21 cellular contexts compared by ENCODE assay signal in genomic region chr6:142138876-142139275, GRCh38. TPM values are rescaled to one million over a fixed set of nuclear protein-coding genes. Genes with fewer than 3 reads are reported as not detected.
DNase-seq lines count a peak whose midpoint lies in the region; ATAC-seq, FAIRE-seq and TF ChIP-seq lines count a peak whose summit lies in the region.
"Had no signal": no experiment of that assay in that cellular context is flagged by ENCODE, and none has a peak within 500 bp of the region (broad histone marks: within the 10 kb centered on the region; RNA-seq: fewer than 3 reads in every experiment).

No MANE protein-coding gene starts in this region.

- H3K79me1 ChIP-seq in IMR-90 (ENCODE audit: low read depth in 1 of 2, low read length in 2 of 2): no peaks in the 10 kb centered on the region

- H4K5ac ChIP-seq in IMR-90 (ENCODE audit: low read depth, low read length): no peak overlapping the region

- POLR2A ChIA-PET in HepG2 (lab: Yijun Ruan, JAX): no interaction called here
- POLR2A ChIA-PET in IMR-90 (lab: Charles Lee; ENCODE audit: unreplicated experiment): no interaction called here

- H3K27me3 ChIP-seq in HepG2 (ENCODE audit: control insufficient read depth in 1 of 2, insufficient read depth in 2 of 2, low read length in 2 of 2) (no peaks in the 10 kb centered on the region), right lobe of liver (no peaks in the 10 kb centered on the region), IMR-90 (ENCODE audit: control insufficient read depth, insufficient read depth, low read length) (no peaks in the 10 kb centered on the region)
- H3K27me3 ChIP-seq: BLaER1 had no signal

- H3K23ac ChIP-seq in IMR-90 (ENCODE audit: low read depth, low read length): no peak overlapping the region

- H3K27ac Mint-ChIP-seq in endothelial cell (ENCODE audit: unreplicated experiment): no peak overlapping the region
- no peak overlapping the region for H3K27ac Mint-ChIP-seq in type B pancreatic cell
- H3K27ac Mint-ChIP-seq: CD4-positive, alpha-beta memory T cell had no signal

- H3K27me3 Mint-ChIP-seq in endothelial cell (ENCODE audit: unreplicated experiment) (no peaks in the 10 kb centered on the region), type B pancreatic cell (peaks cover 3% of the 10 kb centered on the region)

- no peak for FAIRE-seq in HepG2 (lab: Jason Lieb, UNC)
- FAIRE-seq: GM12878 had no signal

- H4K20me1 ChIP-seq in HepG2 (ENCODE audit: insufficient read depth, low read length) (no peaks in the 10 kb centered on the region), IMR-90 (ENCODE audit: insufficient read depth, low read length) (no peaks in the 10 kb centered on the region)
- H4K20me1 ChIP-seq: BLaER1 had no signal

- no peak overlapping the region for H2BK5ac ChIP-seq in IMR-90 (ENCODE audit: low read depth, low read length, poor library complexity, severe bottlenecking)

- no peak overlapping the region for H3K56ac ChIP-seq in IMR-90 (ENCODE audit: extremely low read depth, insufficient read depth, low read length)

- H3K4me1 ChIP-seq in HepG2 (ENCODE audit: insufficient read depth, low read length): no peaks in the 10 kb centered on the region
- H3K4me1 ChIP-seq in right lobe of liver: no peaks in the 10 kb centered on the region
- no peaks in the 10 kb centered on the region for H3K4me1 ChIP-seq in IMR-90 (ENCODE audit: control insufficient read depth, insufficient read depth, low read length)
- H3K4me1 ChIP-seq: BLaER1 had no signal

- H3K9ac ChIP-seq in HepG2 (ENCODE audit: insufficient read depth, low read depth, low read length) (no peak overlapping the region), IMR-90 (ENCODE audit: low read depth, low read length) (no peak overlapping the region)
- H3K9ac ChIP-seq: BLaER1, KMS-11 had no signal

- H3K4me2 ChIP-seq in HepG2 (ENCODE audit: low read depth, low read length) (no peak overlapping the region), IMR-90 (ENCODE audit: low read depth, low read length) (no peak overlapping the region)
- H3K4me2 ChIP-seq: BLaER1, KMS-11 had no signal

- no peaks in the 10 kb centered on the region for H3K36me3 ChIP-seq in HepG2 (replicated peaks in 1 of 2; ENCODE audit: control insufficient read depth in 1 of 2, insufficient read depth in 2 of 2, low read length in 2 of 2)
- no peaks in the 10 kb centered on the region for H3K36me3 ChIP-seq in right lobe of liver
- no peaks in the 10 kb centered on the region for H3K36me3 ChIP-seq in IMR-90 (ENCODE audit: control insufficient read depth, insufficient read depth, low read length)
- H3K36me3 ChIP-seq: BLaER1 had no signal

- no peak overlapping the region for H3K4me3 Mint-ChIP-seq in endothelial cell (ENCODE audit: unreplicated experiment)
- H3K4me3 Mint-ChIP-seq in type B pancreatic cell: no peak overlapping the region
- H3K4me3 Mint-ChIP-seq: CD14-positive monocyte; CD4-positive, alpha-beta memory T cell had no signal

- intact Hi-C loops in HepG2 (cut with micrococcal nuclease; ENCODE audit: unreplicated experiment) (no loop called here), right lobe of liver (cut with DNase I) (no loop called here), IMR-90 (cut with micrococcal nuclease) (no loop called here)

- TF ChIP-seq RAD21 in HepG2 (CRISPR knock-in tag; IDR thresholded peaks at IDR 0.05): no peak
- TF ChIP-seq RAD21 in IMR-90 (IDR thresholded peaks at IDR 0.05; ENCODE audit: low read length): no peak

- H2AFZ ChIP-seq in HepG2 (ENCODE audit: low read length) (no peak overlapping the region), IMR-90 (replicated peaks; ENCODE audit: low read length, poor library complexity) (no peak overlapping the region)

- WGBS in HepG2 (ENCODE audit: low lambda C conversion rate): 19% methylated on average over 2 of the region's 2 CpGs
- WGBS in right lobe of liver (ENCODE audit: insufficient coverage, low coverage, low lambda C conversion rate, missing lambda C conversion rate): 50% methylated on average over 2 of the region's 2 CpGs
- no CpG with 5 or more reads among the region's 2 CpGs for WGBS in IMR-90 (ENCODE audit: extremely low coverage in 2 of 2, insufficient read length in 1 of 2), 2 experiments

- no TSS peak for BruUV-seq in HepG2 (replicated peaks; lab: Mats Ljungman, UMichigan)
- BruUV-seq in IMR-90 (replicated peaks; lab: Mats Ljungman, UMichigan): no TSS peak

- H3K9me3 Mint-ChIP-seq in endothelial cell (ENCODE audit: unreplicated experiment) (no peaks in the 10 kb centered on the region), type B pancreatic cell (no peaks in the 10 kb centered on the region)

- no peak overlapping the region for H2AK5ac ChIP-seq in IMR-90 (ENCODE audit: low read depth, low read length)

- DNase-seq in HepG2 (ENCODE audit: low spot score) (no peak), right lobe of liver (no peak), IMR-90 (no peak), endothelial cell (ENCODE audit: low spot score) (no peak), type B pancreatic cell (ENCODE audit: extremely low spot score, unreplicated experiment) (no peak), cerebellar cortex (ENCODE audit: low spot score) (no peak)
- DNase-seq: 8988T; CD4-positive, alpha-beta memory T cell; DMS153; DMS79 treated with DMSO at 0.1 percent for 48 hours; GOT3; H7 had no signal

- no peak overlapping the region for H3K18ac ChIP-seq in IMR-90 (ENCODE audit: low read depth, low read length)

- in situ Hi-C loops in HepG2 (cut with HindIII; ENCODE audit: extremely low pct_ligation_motif_present, low pct_unique_long_range_greater_than_20kb): no loop called here
- in situ Hi-C loops in IMR-90 (cut with MboI; ENCODE audit: low sequenced_read_pairs): no loop called here

- H3K14ac ChIP-seq in IMR-90 (replicated peaks; ENCODE audit: low read depth, low read length): no peak overlapping the region

- H3K4me3 ChIP-seq in HepG2 (replicated peaks in 1 of 3; ENCODE audit: insufficient read depth in 1 of 3, low read depth in 2 of 3, low read length in 3 of 3) (no peak overlapping the region), right lobe of liver (no peak overlapping the region), IMR-90 (ENCODE audit: insufficient read depth, low read depth, low read length) (no peak overlapping the region)
- H3K4me3 ChIP-seq: BLaER1, GM12878 had no signal

- H3K4ac ChIP-seq in IMR-90 (ENCODE audit: low read depth, low read length): no peak overlapping the region

- TF ChIP-seq EP300 in HepG2 (IDR thresholded peaks at IDR 0.05; ENCODE audit: low read depth in 2 of 2, low read length in 2 of 2): no peak
- no peak for TF ChIP-seq EP300 in HepG2 (CRISPR knock-in tag; IDR thresholded peaks at IDR 0.05; ENCODE audit: borderline replicate concordance)

- H3K9me3 ChIP-seq in HepG2 (ENCODE audit: low read length): no peaks in the 10 kb centered on the region
- H3K9me3 ChIP-seq in right lobe of liver: no peaks in the 10 kb centered on the region
- no peaks in the 10 kb centered on the region for H3K9me3 ChIP-seq in IMR-90 (ENCODE audit: control insufficient read depth, insufficient read depth, low read length)
- H3K9me3 ChIP-seq: BLaER1 had no signal

- CTCF ChIA-PET in HepG2 (lab: Yijun Ruan, JAX; ENCODE audit: low intra/inter-chr PET ratio, low total read pairs) (no interaction called here), IMR-90 (lab: Yijun Ruan, JAX) (no interaction called here)

- H2BK15ac ChIP-seq in IMR-90 (ENCODE audit: low read depth, low read length): no peak overlapping the region

- dilution Hi-C loops in IMR-90 (cut with HindIII; ENCODE audit: low sequenced_read_pairs, unreplicated experiment): no loop called here

- no peaks in the 10 kb centered on the region for H3K9me1 ChIP-seq in IMR-90 (ENCODE audit: insufficient read depth, low read length)

- H3K36me3 Mint-ChIP-seq in endothelial cell (ENCODE audit: low read depth, unreplicated experiment) (no peaks in the 10 kb centered on the region), type B pancreatic cell (no peaks in the 10 kb centered on the region)
- H3K36me3 Mint-ChIP-seq: CD14-positive monocyte; CD4-positive, alpha-beta memory T cell had no signal

- H3K4me1 Mint-ChIP-seq in endothelial cell (ENCODE audit: unreplicated experiment) (no peaks in the 10 kb centered on the region), type B pancreatic cell (ENCODE audit: unreplicated experiment) (no peaks in the 10 kb centered on the region)
- H3K4me1 Mint-ChIP-seq: CD14-positive monocyte; CD4-positive, alpha-beta memory T cell had no signal

- no peak overlapping the region for H2BK20ac ChIP-seq in IMR-90 (ENCODE audit: low read depth, low read length)

- no peak overlapping the region for H4K8ac ChIP-seq in IMR-90 (ENCODE audit: low read depth in 2 of 2, low read length in 2 of 2)

- no peaks in the 10 kb centered on the region for H3K79me2 ChIP-seq in HepG2 (ENCODE audit: insufficient read depth, low read length)

- H3K27ac ChIP-seq in HepG2 (ENCODE audit: extremely low read length, insufficient read depth, low read length) (no peak overlapping the region), right lobe of liver (no peak overlapping the region), IMR-90 (ENCODE audit: insufficient read depth, low read length) (no peak overlapping the region)
- H3K27ac ChIP-seq: BLaER1, KMS-11 had no signal

- ATAC-seq in HepG2: peak; percentile 45; the same call in 1 of the 3 replicates
- ATAC-seq in right lobe of liver: no peak
- no peak for ATAC-seq in IMR-90 (ENCODE audit: low read depth)
- ATAC-seq in HG03135 (IDR thresholded peaks at IDR 0.05; ENCODE audit: unreplicated experiment): no peak
- no peak for ATAC-seq in HG03159 (IDR thresholded peaks at IDR 0.05; ENCODE audit: unreplicated experiment)
- ATAC-seq: GM12878 had no signal

- no peak overlapping the region for H4K91ac ChIP-seq in IMR-90 (ENCODE audit: insufficient read depth, low read depth, low read length)

- no peak overlapping the region for H2BK120ac ChIP-seq in IMR-90 (ENCODE audit: low read depth, low read length)

- TF ChIP-seq CTCF in HepG2 (CRISPR knock-in tag; IDR thresholded peaks at IDR 0.05): no peak
- TF ChIP-seq CTCF in right lobe of liver (IDR thresholded peaks at IDR 0.05): no peak
- TF ChIP-seq CTCF in IMR-90 (conservative IDR thresholded peaks at IDR 0.05; ENCODE audit: low read depth, low read length): no peak
- peak; percentile 30 for TF ChIP-seq CTCF in endothelial cell (IDR thresholded peaks at IDR 0.05; ENCODE audit: unreplicated experiment)
- TF ChIP-seq CTCF in type B pancreatic cell (conservative IDR thresholded peaks at IDR 0.05): peak; percentile 34

- no peak for TF ChIP-seq POLR2A in HepG2 (IDR thresholded peaks at IDR 0.05; ENCODE audit: insufficient read depth in 1 of 2, low read depth in 2 of 2, low read length in 2 of 2)
- TF ChIP-seq POLR2A in right lobe of liver (IDR thresholded peaks at IDR 0.05): no peak
- no peak for TF ChIP-seq POLR2A in IMR-90 (IDR thresholded peaks at IDR 0.05; ENCODE audit: low read depth, low read length)

- no peak overlapping the region for H2AK9ac ChIP-seq in IMR-90 (replicated peaks; ENCODE audit: low read depth, low read length, poor library complexity)

RNA-seq across cellular contexts. Expression of gene GJE1, which starts 6.2 kb away (rescaled TPM):
- not detected in 2 replicates for total RNA-seq in HepG2 (2016; rRNA removed; fragmentation: Illumina TruSeq; extraction: Trizol)
- not detected in 2 replicates for total RNA-seq in HepG2 (2016; cell fraction: cytosol; rRNA removed; fragmentation: Illumina TruSeq; extraction: Trizol; ENCODE audit: low read depth)
- total RNA-seq in HepG2 (2016; cell fraction: insoluble cytoplasmic fraction; rRNA removed; fragmentation: Illumina TruSeq; extraction: Trizol): not detected in 2 replicates
- not detected in 2 replicates for total RNA-seq in HepG2 (2016; cell fraction: membrane; rRNA removed; fragmentation: Illumina TruSeq; extraction: Trizol)
- not detected in 2 replicates for total RNA-seq in HepG2 (2016; cell fraction: nucleus; rRNA removed; fragmentation: Illumina TruSeq; extraction: Trizol)
- polyA plus RNA-seq in HepG2 (2011; rRNA removed): not detected in 2 replicates
- polyA plus RNA-seq in HepG2 (2011; cell fraction: cytosol; rRNA removed): not detected in 2 replicates
- polyA plus RNA-seq in HepG2 (2011; cell fraction: nucleus; rRNA removed): not detected in 2 replicates
- polyA plus RNA-seq in HepG2 (2012): not detected in 2 replicates
- polyA plus RNA-seq in HepG2 (2016; cell fraction: cytosol; fragmentation: Illumina TruSeq; extraction: Trizol; ENCODE audit: low read depth): not detected in 2 replicates
- polyA plus RNA-seq in HepG2 (2016; cell fraction: insoluble cytoplasmic fraction; fragmentation: Illumina TruSeq; extraction: Trizol; ENCODE audit: low read depth): not detected in 2 replicates
- not detected in 2 replicates for polyA plus RNA-seq in HepG2 (2016; cell fraction: membrane; fragmentation: Illumina TruSeq; extraction: Trizol; ENCODE audit: low read depth)
- polyA plus RNA-seq in HepG2 (2016; cell fraction: nucleus; fragmentation: Illumina TruSeq; extraction: Trizol; ENCODE audit: insufficient read depth, low read depth): not detected in 2 replicates
- polyA minus RNA-seq in HepG2 (2011; rRNA and poly(A)+ RNA removed; ENCODE audit: low replicate concordance): not detected in 2 replicates
- polyA minus RNA-seq in HepG2 (2011; cell fraction: cytosol; rRNA and poly(A)+ RNA removed): not detected in 2 replicates
- polyA minus RNA-seq in HepG2 (2011; cell fraction: nucleus; rRNA and poly(A)+ RNA removed): not detected in 2 replicates
- not detected for total RNA-seq in right lobe of liver
- total RNA-seq in IMR-90 (2012; rRNA removed): not detected in 2 replicates
- not detected in 2 replicates for polyA plus RNA-seq in IMR-90 (2012; rRNA removed)
- polyA plus RNA-seq in IMR-90 (2012; cell fraction: cytosol; rRNA removed): not detected in 2 replicates
- polyA plus RNA-seq in IMR-90 (2012; cell fraction: nucleus; rRNA removed; ENCODE audit: low replicate concordance): not detected in 2 replicates
- not detected for total RNA-seq in endothelial cell (ENCODE audit: unreplicated experiment)
- not detected in 2 replicates for total RNA-seq in type B pancreatic cell (ENCODE audit: low replicate concordance)
- total RNA-seq: A673; CD4-positive, alpha-beta memory T cell; G401; GM12878; H7 had no signal
- polyA plus RNA-seq: AG04450; CD14-positive monocyte; CD4-positive, alpha-beta memory T cell; GM12878 had no signal

RNA-seq across cellular contexts. Expression of gene NMBR, which starts 8.0 kb away (rescaled TPM):
- not detected in 2 replicates for total RNA-seq in HepG2 (2016; rRNA removed; fragmentation: Illumina TruSeq; extraction: Trizol)
- not detected in 2 replicates for total RNA-seq in HepG2 (2016; cell fraction: cytosol; rRNA removed; fragmentation: Illumina TruSeq; extraction: Trizol; ENCODE audit: low read depth)
- not detected in 2 replicates for total RNA-seq in HepG2 (2016; cell fraction: insoluble cytoplasmic fraction; rRNA removed; fragmentation: Illumina TruSeq; extraction: Trizol)
- not detected in 2 replicates for total RNA-seq in HepG2 (2016; cell fraction: membrane; rRNA removed; fragmentation: Illumina TruSeq; extraction: Trizol)
- total RNA-seq in HepG2 (2016; cell fraction: nucleus; rRNA removed; fragmentation: Illumina TruSeq; extraction: Trizol): not detected in 2 replicates
- not detected in 2 replicates for polyA plus RNA-seq in HepG2 (2011; rRNA removed)
- polyA plus RNA-seq in HepG2 (2011; cell fraction: cytosol; rRNA removed): not detected in 2 replicates
- not detected in 2 replicates for polyA plus RNA-seq in HepG2 (2011; cell fraction: nucleus; rRNA removed)
- not detected in 2 replicates for polyA plus RNA-seq in HepG2 (2012)
- not detected in 2 replicates for polyA plus RNA-seq in HepG2 (2016; cell fraction: cytosol; fragmentation: Illumina TruSeq; extraction: Trizol; ENCODE audit: low read depth)
- polyA plus RNA-seq in HepG2 (2016; cell fraction: insoluble cytoplasmic fraction; fragmentation: Illumina TruSeq; extraction: Trizol; ENCODE audit: low read depth): not detected in 2 replicates
- polyA plus RNA-seq in HepG2 (2016; cell fraction: membrane; fragmentation: Illumina TruSeq; extraction: Trizol; ENCODE audit: low read depth): not detected in 2 replicates
- not detected in 2 replicates for polyA plus RNA-seq in HepG2 (2016; cell fraction: nucleus; fragmentation: Illumina TruSeq; extraction: Trizol; ENCODE audit: insufficient read depth, low read depth)
- not detected in 2 replicates for polyA minus RNA-seq in HepG2 (2011; rRNA and poly(A)+ RNA removed; ENCODE audit: low replicate concordance)
- polyA minus RNA-seq in HepG2 (2011; cell fraction: cytosol; rRNA and poly(A)+ RNA removed): not detected in 2 replicates
- not detected in 2 replicates for polyA minus RNA-seq in HepG2 (2011; cell fraction: nucleus; rRNA and poly(A)+ RNA removed)
- not detected for total RNA-seq in right lobe of liver
- not detected in 2 replicates for total RNA-seq in IMR-90 (2012; rRNA removed)
- not detected in 2 replicates for polyA plus RNA-seq in IMR-90 (2012; rRNA removed)
- not detected in 2 replicates for polyA plus RNA-seq in IMR-90 (2012; cell fraction: cytosol; rRNA removed)
- polyA plus RNA-seq in IMR-90 (2012; cell fraction: nucleus; rRNA removed; ENCODE audit: low replicate concordance): not detected in 2 replicates
- not detected for total RNA-seq in endothelial cell (ENCODE audit: unreplicated experiment)
- 0.22 TPM in 1 of 2 replicates, not detected in the other for total RNA-seq in type B pancreatic cell (ENCODE audit: low replicate concordance)
- total RNA-seq: A673; CD4-positive, alpha-beta memory T cell; G401; GM12878; H7 had no signal
- polyA plus RNA-seq: CD14-positive monocyte; CD4-positive, alpha-beta memory T cell; GM12878 had no signal

RNA-seq across cellular contexts. Expression of gene VTA1, which starts 8.2 kb away (rescaled TPM):
- total RNA-seq in HepG2 (2016; rRNA removed; fragmentation: Illumina TruSeq; extraction: Trizol): 89.1 and 143 TPM in 2 replicates
- total RNA-seq in HepG2 (2016; cell fraction: cytosol; rRNA removed; fragmentation: Illumina TruSeq; extraction: Trizol; ENCODE audit: low read depth): 8.7 and 9.0 TPM in 2 replicates
- total RNA-seq in HepG2 (2016; cell fraction: insoluble cytoplasmic fraction; rRNA removed; fragmentation: Illumina TruSeq; extraction: Trizol): 88.5 and 157 TPM in 2 replicates
- total RNA-seq in HepG2 (2016; cell fraction: membrane; rRNA removed; fragmentation: Illumina TruSeq; extraction: Trizol): 24.7 and 29.0 TPM in 2 replicates
- total RNA-seq in HepG2 (2016; cell fraction: nucleus; rRNA removed; fragmentation: Illumina TruSeq; extraction: Trizol): 49.2 and 53.4 TPM in 2 replicates
- polyA plus RNA-seq in HepG2 (2011; rRNA removed): 53.8 and 70.7 TPM in 2 replicates
- 42.0 and 56.0 TPM in 2 replicates for polyA plus RNA-seq in HepG2 (2011; cell fraction: cytosol; rRNA removed)
- polyA plus RNA-seq in HepG2 (2011; cell fraction: nucleus; rRNA removed): 16.3 and 18.4 TPM in 2 replicates
- polyA plus RNA-seq in HepG2 (2012): 43.1 and 55.0 TPM in 2 replicates
- polyA plus RNA-seq in HepG2 (2016; cell fraction: cytosol; fragmentation: Illumina TruSeq; extraction: Trizol; ENCODE audit: low read depth): 6.7 and 7.8 TPM in 2 replicates
- 174 and 193 TPM in 2 replicates for polyA plus RNA-seq in HepG2 (2016; cell fraction: insoluble cytoplasmic fraction; fragmentation: Illumina TruSeq; extraction: Trizol; ENCODE audit: low read depth)
- polyA plus RNA-seq in HepG2 (2016; cell fraction: membrane; fragmentation: Illumina TruSeq; extraction: Trizol; ENCODE audit: low read depth): 17.5 and 19.5 TPM in 2 replicates
- polyA plus RNA-seq in HepG2 (2016; cell fraction: nucleus; fragmentation: Illumina TruSeq; extraction: Trizol; ENCODE audit: insufficient read depth, low read depth): 56.3 and 60.3 TPM in 2 replicates
- polyA minus RNA-seq in HepG2 (2011; rRNA and poly(A)+ RNA removed; ENCODE audit: low replicate concordance): 45.5 and 54.2 TPM in 2 replicates
- polyA minus RNA-seq in HepG2 (2011; cell fraction: cytosol; rRNA and poly(A)+ RNA removed): 45.8 and 49.5 TPM in 2 replicates
- polyA minus RNA-seq in HepG2 (2011; cell fraction: nucleus; rRNA and poly(A)+ RNA removed): 48.0 and 53.3 TPM in 2 replicates
- 10 to 100 TPM; 17.3 to 43.0 (median 23.4) TPM for total RNA-seq in right lobe of liver
- total RNA-seq in IMR-90 (2012; rRNA removed): 104 and 120 TPM in 2 replicates
- polyA plus RNA-seq in IMR-90 (2012; rRNA removed): 60.3 and 60.9 TPM in 2 replicates
- 18.8 and 20.3 TPM in 2 replicates for polyA plus RNA-seq in IMR-90 (2012; cell fraction: cytosol; rRNA removed)
- 5.4 and 36.7 TPM in 2 replicates for polyA plus RNA-seq in IMR-90 (2012; cell fraction: nucleus; rRNA removed; ENCODE audit: low replicate concordance)
- total RNA-seq in endothelial cell (ENCODE audit: unreplicated experiment): 36.6 TPM
- 49.9 and 53.7 TPM in 2 replicates for total RNA-seq in type B pancreatic cell (ENCODE audit: low replicate concordance)

Comparison
In these comparisons a context has a peak if more than half of its experiments do, and no peak if none do; other contexts are left out.
1. CTCF ChIP-seq: peak in endothelial cell (single experiment) and type B pancreatic cell (single experiment); none in HepG2 (single experiment), right lobe of liver (0 of 4) and IMR-90 (single experiment).